In genomic region chr2:102498414-102498813, GRCh38 we compare ENCODE assay signal across 35 cellular contexts. TPM values are rescaled to one million over a fixed set of nuclear protein-coding genes. Genes with fewer than 3 reads are reported as not detected.
"Had no signal": no experiment of that assay in that cellular context is flagged by ENCODE, and none has a peak within 500 bp of the region (broad histone marks: within the 10 kb centered on the region; RNA-seq: fewer than 3 reads in every experiment).

No MANE protein-coding gene starts in this region.

- H3K36me3 Mint-ChIP-seq: activated naive CD8-positive, alpha-beta T cell treated with anti-CD3 and anti-CD28 coated beads, Interleukin-2, amount 10 ng/mL, durations not matched to agents 7 days and 5 days; mesothelial cell of epicardium; naive thymus-derived CD8-positive, alpha-beta T cell; T-cell had no signal

- H3K36me3 ChIP-seq: brain microvascular endothelial cell, gastroesophageal sphincter, spleen, stomach, thyroid gland, upper lobe of left lung, vagina had no signal

- DNase-seq: activated B cell treated with CpG ODN at 0.5 μM for 24 hours; activated CD4-positive, alpha-beta T cell treated with anti-CD3 and anti-CD28 coated beads for 4 hours; activated CD4-positive, alpha-beta T cell treated with anti-CD3 and anti-CD28 coated beads, Interleukin-2, amount 50 U/mL, for 4 hours; activated CD8-positive, alpha-beta memory T cell treated with anti-CD3 and anti-CD28 coated beads, Interleukin-2, amount 50 U/mL, for 4 hours; activated naive CD4-positive, alpha-beta T cell; activated naive CD8-positive, alpha-beta T cell treated with anti-CD3 and anti-CD28 coated beads, Interleukin-2, amount 10 ng/mL, durations not matched to agents 7 days and 5 days; activated T-cell treated with anti-CD3 and anti-CD28 coated beads, Interleukin-2, amount 50 U/mL, for 24 hours; amniotic stem cell; brain microvascular endothelial cell; dorsolateral prefrontal cortex; effector memory CD4-positive, alpha-beta T cell; erythroblast; islet precursor cell; left colon; naive thymus-derived CD8-positive, alpha-beta T cell; posterior cingulate gyrus; right cardiac atrium; spleen; stimulated activated CD4-positive, alpha-beta T cell treated with anti-CD3 and anti-CD28 coated beads, Interleukin-2, amount 100 ng/mL, for 48 hours; stomach; T-cell; thyroid gland; upper lobe of left lung had no signal

- FAIRE-seq: astrocyte had no signal

- H2AFZ ChIP-seq: hepatocyte had no signal

- H3K79me2 ChIP-seq: hepatocyte had no signal

- H3K27me3 ChIP-seq: brain microvascular endothelial cell, gastroesophageal sphincter, hepatocyte, stomach, thyroid gland, upper lobe of left lung, vagina had no signal

- H3K9me3 Mint-ChIP-seq: activated T-cell treated with anti-CD3 and anti-CD28 coated beads, Interleukin-2, amount 50 U/mL, for 24 hours; activated T-helper 2 cell treated with anti-CD3 and anti-CD28 coated beads, Interferon-gamma antibody, Interleukin-2, Interleukin-4, amounts not matched to agents 10 μg/mL and 5 μg/mL and 100 μg/mL, durations not matched to agents 14 hours and 24 hours and 36 hours; T-cell; T-helper 2 cell treated with Interferon-gamma antibody and Interleukin-4, amounts not matched to agents 5 μg/mL and 100 μg/mL, for 36 hours had no signal

- H3K4me2 ChIP-seq: hepatocyte had no signal

- H3K4me1 ChIP-seq: gastroesophageal sphincter, spleen, thyroid gland, upper lobe of left lung, vagina had no signal

- H3K27ac Mint-ChIP-seq: activated B cell treated with CpG ODN at 0.5 μM for 24 hours; activated naive CD8-positive, alpha-beta T cell treated with anti-CD3 and anti-CD28 coated beads, Interleukin-2, amount 10 ng/mL, durations not matched to agents 7 days and 5 days; activated T-cell treated with anti-CD3 and anti-CD28 coated beads, Interleukin-2, amount 50 U/mL, for 24 hours; activated T-helper 2 cell treated with anti-CD3 and anti-CD28 coated beads, Interferon-gamma antibody, Interleukin-2, Interleukin-4, amounts not matched to agents 10 μg/mL and 5 μg/mL and 100 μg/mL, durations not matched to agents 14 hours and 24 hours and 36 hours; mesothelial cell of epicardium; naive thymus-derived CD8-positive, alpha-beta T cell; T-cell; T-helper 2 cell treated with Interferon-gamma antibody and Interleukin-4, amounts not matched to agents 5 μg/mL and 100 μg/mL, for 36 hours had no signal

- H3K9me3 ChIP-seq: stomach, thyroid gland, upper lobe of left lung, vagina had no signal

- H3K4me3 Mint-ChIP-seq: activated B cell treated with CpG ODN at 0.5 μM for 24 hours; activated naive CD8-positive, alpha-beta T cell treated with anti-CD3 and anti-CD28 coated beads, Interleukin-2, amount 10 ng/mL, durations not matched to agents 7 days and 5 days; activated T-cell treated with anti-CD3 and anti-CD28 coated beads, Interleukin-2, amount 50 U/mL, for 24 hours; mesothelial cell of epicardium; naive thymus-derived CD8-positive, alpha-beta T cell; T-cell; T-helper 2 cell treated with Interferon-gamma antibody and Interleukin-4, amounts not matched to agents 5 μg/mL and 100 μg/mL, for 36 hours had no signal

- ATAC-seq: gastroesophageal sphincter; naive thymus-derived CD8-positive, alpha-beta T cell; right cardiac atrium; T-cell had no signal

- H3K4me1 Mint-ChIP-seq: activated naive CD8-positive, alpha-beta T cell treated with anti-CD3 and anti-CD28 coated beads, Interleukin-2, amount 10 ng/mL, durations not matched to agents 7 days and 5 days; mesothelial cell of epicardium; naive thymus-derived CD8-positive, alpha-beta T cell; T-cell had no signal

- H3K27ac ChIP-seq: brain microvascular endothelial cell, coronary artery, dorsolateral prefrontal cortex, gastroesophageal sphincter, hepatocyte, spleen, thyroid gland, upper lobe of left lung, vagina had no signal

- H3K4me3 ChIP-seq: coronary artery, dorsolateral prefrontal cortex, gastroesophageal sphincter, hepatocyte, spleen, stomach, thyroid gland, upper lobe of left lung, vagina had no signal

RNA-seq across cellular contexts. Expression of gene SLC9A4, which starts 25.4 kb away (rescaled TPM):
- total RNA-seq: cardiac septum; cerebellum; liver; naive thymus-derived CD8-positive, alpha-beta T cell; osteoblast; right cardiac atrium; thyroid gland; upper lobe of left lung; vagina had no signal
- polyA plus RNA-seq: liver; naive thymus-derived CD8-positive, alpha-beta T cell; right cardiac atrium; spleen had no signal
